8 cellular contexts compared by ENCODE assay signal in the genomic region with DNA sequence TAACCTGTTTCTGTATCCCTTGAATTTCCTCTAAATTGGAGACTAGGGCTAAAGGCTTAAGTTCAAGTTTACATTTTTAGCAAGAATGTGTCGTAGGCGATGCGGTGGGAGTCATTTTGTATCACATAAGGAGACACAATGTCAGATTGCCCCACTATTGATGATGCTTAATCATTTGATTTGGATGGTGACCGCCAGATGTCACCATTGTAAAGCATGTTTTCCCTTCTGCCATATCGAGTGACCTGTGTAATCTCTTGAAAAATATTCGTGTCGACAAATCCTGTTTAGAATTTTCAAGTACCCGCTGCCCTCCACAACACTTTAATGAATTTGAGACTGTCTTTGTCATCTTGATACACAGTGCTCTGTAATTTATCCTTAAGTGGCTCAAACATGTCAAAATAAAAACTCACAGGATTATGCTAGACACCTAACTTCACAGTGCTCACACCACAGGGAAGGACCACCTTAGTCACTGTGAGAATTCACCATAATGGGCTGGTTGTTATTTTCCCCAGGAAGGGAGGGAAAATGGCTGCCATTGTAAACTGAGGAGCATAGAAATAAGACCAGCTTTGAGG. TPM values are rescaled to one million over a fixed set of nuclear protein-coding genes. Genes with fewer than 3 reads are reported as not detected.
A peak's percentile ranks its signal among the peaks of the same experiment; 100 is the strongest.
DNase-seq lines count a peak whose midpoint lies in the region; ATAC-seq and TF ChIP-seq lines count a peak whose summit lies in the region.

No MANE protein-coding gene starts in this region.

- intact Hi-C loops in MCF 10A (cut with micrococcal nuclease): loop anchor here (5.0 to 10.0 kb wide), 2 partner anchors 187 to 480 kb away; partner anchors contain the start of gene ALAD

- no peak overlapping the region for H3K4me3 Mint-ChIP-seq in MCF 10A (ENCODE audit: unreplicated experiment)
- no peak overlapping the region for H3K4me3 Mint-ChIP-seq in neural crest cell

- CTCF ChIA-PET in MCF 10A (lab: Yijun Ruan, JAX): interaction anchor here (0.6 to 7.3 kb wide), 11 partner anchors 10 to 355 kb away, joined by 3 to 42 read pairs (median 4); no protein-coding TSS in a partner anchor

- no peak for ATAC-seq in HG02678 (IDR thresholded peaks at IDR 0.05; ENCODE audit: unreplicated experiment)
- ATAC-seq in HG02981 (IDR thresholded peaks at IDR 0.05; ENCODE audit: unreplicated experiment): no peak
- ATAC-seq in HG03520 (IDR thresholded peaks at IDR 0.05; ENCODE audit: unreplicated experiment): no peak

- H3K9me3 Mint-ChIP-seq in MCF 10A (ENCODE audit: unreplicated experiment) (no peaks in the 10 kb centered on the region), neural crest cell (no peaks in the 10 kb centered on the region)

- no peaks in the 10 kb centered on the region for H3K9me3 ChIP-seq in BE2C

- H3K27me3 ChIP-seq in BE2C: peaks cover 6% of the 10 kb centered on the region

- TF ChIP-seq CTCF in BE2C (IDR thresholded peaks at IDR 0.05; ENCODE audit: low read depth, low read length): peak; percentile 70
- no peak for TF ChIP-seq CTCF in GM20000 (IDR thresholded peaks at IDR 0.05; ENCODE audit: extremely low read depth, missing control alignments)
- TF ChIP-seq CTCF in MCF 10A (IDR thresholded peaks at IDR 0.05; ENCODE audit: unreplicated experiment): peak; percentile 49
- TF ChIP-seq CTCF in neural crest cell (conservative IDR thresholded peaks at IDR 0.05): peak; percentile 67

- no peak overlapping the region for H3K27ac Mint-ChIP-seq in MCF 10A (ENCODE audit: low read depth, unreplicated experiment)
- no peak overlapping the region for H3K27ac Mint-ChIP-seq in neural crest cell (ENCODE audit: unreplicated experiment)

- DNase-seq in BE2C: peak; percentile 38
- DNase-seq in GM20000 (ENCODE audit: low spot score): peak; percentile 34
- DNase-seq in NCI-H524 treated with DMSO at 0.1 percent for 48 hours (lab: John Stamatoyannopoulos, UW): peak; percentile 57
- peak; percentile 63 for DNase-seq in MCF 10A (ENCODE audit: unreplicated experiment)
- peak; percentile 28 for DNase-seq in neural crest cell (ENCODE audit: low read depth, low spot score)

- H3K4me1 Mint-ChIP-seq in MCF 10A (ENCODE audit: insufficient read depth, unreplicated experiment) (no peaks in the 10 kb centered on the region), neural crest cell (peaks cover 5% of the 10 kb centered on the region)

- H3K36me3 Mint-ChIP-seq in MCF 10A (ENCODE audit: insufficient read depth, unreplicated experiment) (no peaks in the 10 kb centered on the region), neural crest cell (ENCODE audit: low read depth) (no peaks in the 10 kb centered on the region)

- no peaks in the 10 kb centered on the region for H3K4me1 ChIP-seq in BE2C

- no peak overlapping the region for H3K4me3 ChIP-seq in BE2C (ENCODE audit: low read depth, low read length)

- no peaks in the 10 kb centered on the region for H3K36me3 ChIP-seq in BE2C

- POLR2A ChIA-PET in MCF 10A (lab: Yijun Ruan, JAX): interaction anchor here (0.6 to 0.7 kb wide), 2 partner anchors 199 to 459 kb away, joined by 3 to 4 read pairs; no protein-coding TSS in a partner anchor

- no TSS peak for BruUV-seq in MCF 10A (replicated peaks; lab: Mats Ljungman, UMichigan)

- H3K27me3 Mint-ChIP-seq in MCF 10A (ENCODE audit: insufficient read depth, unreplicated experiment): no peaks in the 10 kb centered on the region
- H3K27me3 Mint-ChIP-seq in neural crest cell (ENCODE audit: low read depth): peaks cover 47% of the 10 kb centered on the region

RNA-seq across cellular contexts. Expression of gene SLC46A2, which starts 34.5 kb away (rescaled TPM):
- polyA plus RNA-seq in BE2C (2012; ENCODE audit: insufficient read depth, insufficient read length, low read depth): not detected
- total RNA-seq in MCF 10A (2022) (not detected in 2 replicates), neural crest cell (not detected in 2 replicates)
